8 cellular contexts compared by ENCODE assay signal in the genomic region with DNA sequence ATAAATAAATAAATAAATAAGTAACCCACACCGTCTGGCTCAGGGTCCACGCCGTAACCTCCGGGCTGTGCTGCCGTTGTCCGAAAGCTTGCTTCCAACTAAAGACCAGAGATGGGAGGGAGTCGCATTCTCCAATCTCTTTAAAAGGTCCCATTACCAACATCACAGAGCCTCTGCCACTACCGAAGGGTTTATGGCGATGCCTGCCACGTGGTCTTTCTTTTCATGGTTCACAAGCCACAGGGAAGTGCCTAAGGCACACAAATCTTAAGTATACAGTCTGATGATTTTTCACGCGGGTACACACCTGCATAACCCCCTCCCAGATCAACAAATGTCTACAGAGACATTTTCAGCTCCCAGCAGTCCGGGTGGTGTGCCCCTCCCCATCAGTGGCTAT. TPM values are rescaled to one million over a fixed set of nuclear protein-coding genes. Genes with fewer than 3 reads are reported as not detected.
DNase-seq lines count a peak whose midpoint lies in the region; ATAC-seq and TF ChIP-seq lines count a peak whose summit lies in the region.

No MANE protein-coding gene starts in this region.

- TF ChIP-seq CTCF in CD14-positive monocyte (IDR thresholded peaks at IDR 0.05) (no peak), IMR-90 (conservative IDR thresholded peaks at IDR 0.05; ENCODE audit: low read depth, low read length) (no peak), body of pancreas (IDR thresholded peaks at IDR 0.05) (no peak)

- no peak for TF ChIP-seq RAD21 in IMR-90 (IDR thresholded peaks at IDR 0.05; ENCODE audit: low read length)

- H3K9me3 ChIP-seq in IMR-90 (ENCODE audit: control insufficient read depth, insufficient read depth, low read length) = no peaks in the 10 kb centered on the region
- no peaks in the 10 kb centered on the region for H3K9me3 ChIP-seq in mesenchymal stem cell (ENCODE audit: control insufficient read depth, low read length)
- H3K9me3 ChIP-seq in body of pancreas = no peaks in the 10 kb centered on the region

- POLR2A ChIA-PET in IMR-90 (lab: Charles Lee; ENCODE audit: unreplicated experiment) = no interaction called here

- peak overlapping the region; percentile 70; the same call in 1 of the 2 replicates for H3K56ac ChIP-seq in IMR-90 (ENCODE audit: extremely low read depth, insufficient read depth, low read length)

- peak overlapping the region; percentile 98 for H3K23ac ChIP-seq in IMR-90 (ENCODE audit: low read depth, low read length)
- H3K23ac ChIP-seq in mesenchymal stem cell (ENCODE audit: low read length in 2 of 2) = no peak overlapping the region

- no peak overlapping the region for H4K5ac ChIP-seq in IMR-90 (ENCODE audit: low read depth, low read length)

- dilution Hi-C loops in IMR-90 (cut with HindIII; ENCODE audit: low sequenced_read_pairs, unreplicated experiment) = no loop called here

- H3K36me3 ChIP-seq in IMR-90 (ENCODE audit: control insufficient read depth, insufficient read depth, low read length) (peaks cover 29% of the 10 kb centered on the region), mesenchymal stem cell (ENCODE audit: control insufficient read depth in 1 of 2, insufficient read depth in 2 of 2, low read depth in 1 of 2, low read length in 2 of 2) (peaks cover 23 to 26% of the 10 kb centered on the region in 2 experiments), body of pancreas (replicated peaks in 1 of 2; ENCODE audit: insufficient read depth in 1 of 2, low read depth in 2 of 2) (no peaks in the 10 kb centered on the region)

- H2BK5ac ChIP-seq in IMR-90 (ENCODE audit: low read depth, low read length, poor library complexity, severe bottlenecking) (peak overlapping the region; percentile 90), mesenchymal stem cell (ENCODE audit: low read depth, low read length, poor library complexity, severe bottlenecking) (no peak overlapping the region)

- peak overlapping the region; percentile 21; the same call in 1 of the 2 replicates for H2BK20ac ChIP-seq in IMR-90 (ENCODE audit: low read depth, low read length)

- H3K9me1 ChIP-seq in IMR-90 (ENCODE audit: insufficient read depth, low read length) = peaks cover 38% of the 10 kb centered on the region

- H3K18ac ChIP-seq in IMR-90 (ENCODE audit: low read depth, low read length) (0 out of 2 replicates have a peak overlapping the region, but pooled peaks have one; percentile 6), mesenchymal stem cell (ENCODE audit: low read depth in 1 of 2, low read length in 2 of 2) (peak overlapping the region in 1 of 2 experiments; percentile 18)

- ATAC-seq in IMR-90 (ENCODE audit: low read depth) = no peak
- no peak for ATAC-seq in body of pancreas

- peaks cover 9 to 61% of the 10 kb centered on the region in 2 experiments for H3K79me1 ChIP-seq in IMR-90 (ENCODE audit: low read depth in 1 of 2, low read length in 2 of 2)
- H3K79me1 ChIP-seq in mesenchymal stem cell (replicated peaks; ENCODE audit: low read length, poor library complexity, severe bottlenecking) = peaks cover 11% of the 10 kb centered on the region

- H2AFZ ChIP-seq in IMR-90 (replicated peaks; ENCODE audit: low read length, poor library complexity) = peak overlapping the region; percentile 13
- no peak overlapping the region for H2AFZ ChIP-seq in mesenchymal stem cell (ENCODE audit: low read depth, low read length)

- no CpG with 5 or more reads among the region's 13 CpGs for WGBS in IMR-90 (ENCODE audit: extremely low coverage in 2 of 2, insufficient read length in 1 of 2), 2 experiments
- 16% methylated on average over 12 of the region's 13 CpGs for WGBS in mesenchymal stem cell
- WGBS in body of pancreas, 2 donors = 36 to 58% methylated on average over 13 of the region's 13 CpGs

- H2BK120ac ChIP-seq in IMR-90 (ENCODE audit: low read depth, low read length) (peak overlapping the region; percentile 16; the same call in 1 of the 2 replicates), mesenchymal stem cell (ENCODE audit: low read depth, low read length) (no peak overlapping the region)

- H3K4me1 Mint-ChIP-seq in CD14-positive monocyte = peaks cover 60% of the 10 kb centered on the region

- peak overlapping the region in 1 of 2 experiments; percentile 54; a peak in 2 of 4 replicates for H4K8ac ChIP-seq in IMR-90 (ENCODE audit: low read depth in 2 of 2, low read length in 2 of 2)
- H4K8ac ChIP-seq in mesenchymal stem cell (ENCODE audit: low read length) = no peak overlapping the region

- peak overlapping the region; percentile 83 to 96 (median 91) for H3K27ac Mint-ChIP-seq in CD14-positive monocyte

- H2BK15ac ChIP-seq in IMR-90 (ENCODE audit: low read depth, low read length) (no peak overlapping the region; the same call in 2 of the 3 replicates), mesenchymal stem cell (ENCODE audit: low read depth, poor library complexity, severe bottlenecking) (peak overlapping the region; percentile 49)

- in situ Hi-C loops in IMR-90 (cut with MboI; ENCODE audit: low sequenced_read_pairs) = no loop called here

- H3K4me3 Mint-ChIP-seq in CD14-positive monocyte = peak overlapping the region; percentile 98 to 99

- intact Hi-C loops in CD14-positive monocyte (cut with micrococcal nuclease) = loop anchor here (5.0 kb wide), 3 partner anchors 44 to 111 kb away; no protein-coding TSS in a partner anchor
- intact Hi-C loops in IMR-90 (cut with micrococcal nuclease) = loop anchor here (10.0 kb wide), 1 partner anchor 322 kb away; a partner anchor contains a TSS
- intact Hi-C loops in body of pancreas (cut with DNase I) = no loop called here

- DNase-seq in CD14-positive monocyte (ENCODE audit: low spot score) (no peak), IMR-90 (no peak), astrocyte of the hippocampus (ENCODE audit: low read depth, low spot score) (peak; percentile 47), mesenchymal stem cell (peak; percentile 50), AG20443 (ENCODE audit: low spot score) (no peak), body of pancreas (no peak)
- DNase-seq in stimulated activated CD4-positive, alpha-beta T cell treated with anti-CD3 and anti-CD28 coated beads, Interleukin-2, amount 100 ng/mL, for 24 hours = no peak
- DNase-seq in stimulated activated CD4-positive, alpha-beta T cell treated with anti-CD3 and anti-CD28 coated beads, Interleukin-12 subunit alpha, Interleukin-12 subunit beta, amount 100 ng/mL, for 4 hours = no peak

- TF ChIP-seq POLR2A in IMR-90 (IDR thresholded peaks at IDR 0.05; ENCODE audit: low read depth, low read length) (peak; percentile 23; the same call in 1 of the 2 replicates), body of pancreas (IDR thresholded peaks at IDR 0.05) (no peak)

- peaks cover 50 to 55% of the 10 kb centered on the region in 2 donors for H3K36me3 Mint-ChIP-seq in CD14-positive monocyte

- TSS peak; percentile 44 for BruUV-seq in IMR-90 (replicated peaks; lab: Mats Ljungman, UMichigan)

- H2BK12ac ChIP-seq in mesenchymal stem cell (ENCODE audit: low read length in 2 of 2) = no peak overlapping the region

- H3K27ac ChIP-seq in IMR-90 (ENCODE audit: insufficient read depth, low read length) (peak overlapping the region; percentile 88), mesenchymal stem cell (ENCODE audit: low read length, poor library complexity, severe bottlenecking) (peak overlapping the region; percentile 11), body of pancreas (no peak overlapping the region)

- peak overlapping the region; percentile 83 for H2AK5ac ChIP-seq in IMR-90 (ENCODE audit: low read depth, low read length)
- H2AK5ac ChIP-seq in mesenchymal stem cell (ENCODE audit: low read length, severe bottlenecking) = no peak overlapping the region

- H3K4me3 ChIP-seq in IMR-90 (ENCODE audit: insufficient read depth, low read depth, low read length) (peak overlapping the region; percentile 90), mesenchymal stem cell (ENCODE audit: insufficient read depth in 1 of 2, low read depth in 1 of 2, low read length in 2 of 2) (peak overlapping the region; percentile 83 to 89), body of pancreas (peak overlapping the region in 1 of 2 donors; percentile 60)

- H3K9ac ChIP-seq in IMR-90 (ENCODE audit: low read depth, low read length) (peak overlapping the region; percentile 89), mesenchymal stem cell (ENCODE audit: low read length) (peak overlapping the region; percentile 83)

- H3K27me3 ChIP-seq in IMR-90 (ENCODE audit: control insufficient read depth, insufficient read depth, low read length) = no peaks in the 10 kb centered on the region
- no peaks in the 10 kb centered on the region for H3K27me3 ChIP-seq in mesenchymal stem cell (ENCODE audit: control insufficient read depth in 1 of 2, insufficient read depth in 1 of 2, low read length in 2 of 2)
- no peaks in the 10 kb centered on the region for H3K27me3 ChIP-seq in body of pancreas

- H3K4me2 ChIP-seq in IMR-90 (ENCODE audit: low read depth, low read length) (peak overlapping the region; percentile 96), mesenchymal stem cell (ENCODE audit: low read length, poor library complexity, severe bottlenecking) (peak overlapping the region; percentile 94)

- H3K14ac ChIP-seq in IMR-90 (replicated peaks; ENCODE audit: low read depth, low read length) (peak overlapping the region; percentile 96), mesenchymal stem cell (ENCODE audit: low read length in 2 of 2) (no peak overlapping the region)

- H4K91ac ChIP-seq in IMR-90 (ENCODE audit: insufficient read depth, low read depth, low read length) (peak overlapping the region; percentile 66), mesenchymal stem cell (ENCODE audit: low read length) (no peak overlapping the region)

- CTCF ChIA-PET in IMR-90 (lab: Yijun Ruan, JAX) = no interaction called here

- H3K4me1 ChIP-seq in IMR-90 (ENCODE audit: control insufficient read depth, insufficient read depth, low read length) (peaks cover 31% of the 10 kb centered on the region), mesenchymal stem cell (ENCODE audit: control insufficient read depth, insufficient read depth, low read depth, low read length) (peaks cover 35% of the 10 kb centered on the region), body of pancreas (peaks cover 14% of the 10 kb centered on the region)

- H3K9me3 Mint-ChIP-seq in CD14-positive monocyte = peaks cover 0 to 3% (median 1%) of the 10 kb centered on the region in 7 donors

- H2AK9ac ChIP-seq in IMR-90 (replicated peaks; ENCODE audit: low read depth, low read length, poor library complexity) = peak overlapping the region; percentile 94

- H3K4ac ChIP-seq in IMR-90 (ENCODE audit: low read depth, low read length) (peak overlapping the region; percentile 78), mesenchymal stem cell (ENCODE audit: low read depth in 1 of 2, low read length in 2 of 2) (peak overlapping the region in 1 of 2 experiments; percentile 69)

- peaks cover 63% of the 10 kb centered on the region for H4K20me1 ChIP-seq in IMR-90 (ENCODE audit: insufficient read depth, low read length)

- H3K27me3 Mint-ChIP-seq in CD14-positive monocyte (ENCODE audit: low read depth in 3 of 3) = no peaks in the 10 kb centered on the region

RNA-seq across cellular contexts. Expression of a gene that starts 1.4 kb away (rescaled TPM):
- 1,000 to 10,000 TPM; 1,643 to 1,843 TPM for polyA plus RNA-seq in CD14-positive monocyte
- 144 and 166 TPM in 2 replicates for total RNA-seq in IMR-90 (2012; rRNA removed)
- polyA plus RNA-seq in IMR-90 (2012; rRNA removed) = 258 and 270 TPM in 2 replicates
- polyA plus RNA-seq in IMR-90 (2012; cell fraction: cytosol; rRNA removed) = 343 and 372 TPM in 2 replicates
- polyA plus RNA-seq in IMR-90 (2012; cell fraction: nucleus; rRNA removed; ENCODE audit: low replicate concordance) = 158 and 196 TPM in 2 replicates
- 264 TPM for polyA plus RNA-seq in mesenchymal stem cell (2013, experiment 1 of 2)
- 251 TPM for polyA plus RNA-seq in mesenchymal stem cell (2013, experiment 2 of 2)
- 10 to 100 TPM; 19.7 to 20.4 TPM for total RNA-seq in body of pancreas

RNA-seq across cellular contexts. Expression of a gene that starts 31.8 kb away (rescaled TPM):
- 10 to 100 TPM; 12.1 to 14.2 TPM for polyA plus RNA-seq in CD14-positive monocyte
- 45.9 and 50.3 TPM in 2 replicates for total RNA-seq in IMR-90 (2012; rRNA removed)
- polyA plus RNA-seq in IMR-90 (2012; rRNA removed) = 46.3 and 48.9 TPM in 2 replicates
- 23.9 and 49.3 TPM in 2 replicates for polyA plus RNA-seq in IMR-90 (2012; cell fraction: cytosol; rRNA removed)
- 99.5 and 176 TPM in 2 replicates for polyA plus RNA-seq in IMR-90 (2012; cell fraction: nucleus; rRNA removed; ENCODE audit: low replicate concordance)
- 19.3 TPM for polyA plus RNA-seq in mesenchymal stem cell (2013, experiment 1 of 2)
- polyA plus RNA-seq in mesenchymal stem cell (2013, experiment 2 of 2) = 18.4 TPM
- 10 to 100 TPM; 39.7 to 50.8 TPM for total RNA-seq in body of pancreas

Comparison
In these comparisons a context has a peak if more than half of its experiments do, and no peak if none do; other contexts are left out.
1. DNase-seq: peak in astrocyte of the hippocampus (single experiment) and mesenchymal stem cell (single experiment); none in CD14-positive monocyte (single experiment), IMR-90 (single experiment), AG20443 (single experiment), body of pancreas (0 of 4), stimulated activated CD4-positive, alpha-beta T cell treated with anti-CD3 and anti-CD28 coated beads, Interleukin-2, amount 100 ng/mL, for 24 hours (0 of 2) and stimulated activated CD4-positive, alpha-beta T cell treated with anti-CD3 and anti-CD28 coated beads, Interleukin-12 subunit alpha, Interleukin-12 subunit beta, amount 100 ng/mL, for 4 hours (single experiment).
2. H3K27ac ChIP-seq: peak in IMR-90 (single experiment) and mesenchymal stem cell (single experiment); none in body of pancreas (0 of 4).